20 cellular contexts compared by ENCODE assay signal in the genomic region with DNA sequence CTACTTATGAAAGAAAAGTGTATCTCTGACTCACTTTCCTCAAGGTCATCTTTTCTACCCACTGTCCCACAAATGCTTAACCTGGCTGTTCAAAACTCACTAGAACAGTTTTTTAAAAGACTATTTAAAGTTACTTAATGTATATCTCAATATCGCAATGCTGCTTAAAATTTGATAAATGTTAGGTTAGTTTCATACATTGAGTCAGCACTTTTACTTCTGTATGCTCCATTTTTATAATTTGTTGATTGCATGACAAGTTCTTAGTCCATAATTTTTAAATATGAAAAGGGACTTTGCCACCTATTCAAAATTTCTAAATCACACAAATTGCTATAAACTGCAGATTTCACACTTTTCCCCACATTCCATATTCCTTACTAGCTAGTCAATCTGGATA.
A peak's percentile ranks its signal among the peaks of the same experiment; 100 is the strongest.
DNase-seq lines count a peak whose midpoint lies in the region; ATAC-seq, FAIRE-seq and TF ChIP-seq lines count a peak whose summit lies in the region.
"Had no signal": no experiment of that assay in that cellular context is flagged by ENCODE, and none has a peak within 500 bp of the region (broad histone marks: within the 10 kb centered on the region; RNA-seq: fewer than 3 reads in every experiment).

No MANE protein-coding gene starts in this region.

- no peak overlapping the region for H3K4me3 ChIP-seq in GM23248
- no peak overlapping the region for H3K4me3 ChIP-seq in Loucy (ENCODE audit: low read length, poor library complexity, severe bottlenecking)
- no peak overlapping the region for H3K4me3 ChIP-seq in K562
- H3K4me3 ChIP-seq in tibial artery: no peak overlapping the region
- H3K4me3 ChIP-seq: HAP-1 had no signal

- no peak for TF ChIP-seq CTCF in Loucy (conservative IDR thresholded peaks at IDR 0.05; ENCODE audit: low read length)
- no peak for TF ChIP-seq CTCF in K562 (IDR thresholded peaks at IDR 0.05 in 2 of 3, conservative IDR thresholded peaks at IDR 0.05 in 1 of 3; ENCODE audit: insufficient read depth in 2 of 3, low read depth in 1 of 3, low read length in 3 of 3)
- TF ChIP-seq CTCF in tibial artery (IDR thresholded peaks at IDR 0.05): no peak

- H3K9me2 ChIP-seq in GM23248 (ENCODE audit: insufficient read depth) (no peaks in the 10 kb centered on the region), Loucy (replicated peaks; ENCODE audit: low read depth, low read length) (no peaks in the 10 kb centered on the region)

- H3K9me3 Mint-ChIP-seq in stimulated activated memory B cell treated with anti-CD40 and anti-IgM and Interleukin-4, amounts not matched to agents 10 μg/mL and 1 μg/mL and 100 μg/mL, for 72 hours: no peaks in the 10 kb centered on the region
- H3K9me3 Mint-ChIP-seq: CD4-positive, alpha-beta memory T cell; HFFc6 had no signal

- H3K27me3 ChIP-seq in GM23248 (replicated peaks; ENCODE audit: insufficient read depth): no peaks in the 10 kb centered on the region
- no peaks in the 10 kb centered on the region for H3K27me3 ChIP-seq in Loucy (ENCODE audit: insufficient read depth, low read length, poor library complexity, severe bottlenecking)
- no peaks in the 10 kb centered on the region for H3K27me3 ChIP-seq in K562 (ENCODE audit: control insufficient read depth in 2 of 2, insufficient read depth in 2 of 2, low read length in 2 of 2)
- H3K27me3 ChIP-seq in tibial artery: no peaks in the 10 kb centered on the region

- H3K36me3 ChIP-seq in GM23248 (ENCODE audit: low read depth): no peaks in the 10 kb centered on the region
- no peaks in the 10 kb centered on the region for H3K36me3 ChIP-seq in Loucy (ENCODE audit: insufficient read depth, low read length)
- no peaks in the 10 kb centered on the region for H3K36me3 ChIP-seq in K562 (ENCODE audit: control insufficient read depth, insufficient read depth, low read length)
- H3K36me3 ChIP-seq in tibial artery: no peaks in the 10 kb centered on the region
- H3K36me3 ChIP-seq: HAP-1 had no signal

- BruUV-seq in K562 (replicated peaks; lab: Mats Ljungman, UMichigan): no TSS peak

- TF ChIP-seq RAD21 in K562 (CRISPR knock-in tag; conservative IDR thresholded peaks at IDR 0.05 in 1 of 2, IDR thresholded peaks at IDR 0.05 in 1 of 2): no peak

- H3K79me2 ChIP-seq in GM23248 (ENCODE audit: insufficient read depth): no peaks in the 10 kb centered on the region
- no peaks in the 10 kb centered on the region for H3K79me2 ChIP-seq in Loucy (ENCODE audit: insufficient read depth, low read length)
- H3K79me2 ChIP-seq in K562 (ENCODE audit: control insufficient read depth, insufficient read depth, low read length): no peaks in the 10 kb centered on the region

- H3K36me3 Mint-ChIP-seq in stimulated activated memory B cell treated with anti-CD40 and anti-IgM and Interleukin-4, amounts not matched to agents 10 μg/mL and 1 μg/mL and 100 μg/mL, for 72 hours: no peaks in the 10 kb centered on the region
- H3K36me3 Mint-ChIP-seq: CD4-positive, alpha-beta memory T cell had no signal

- intact Hi-C loops in K562 (cut with micrococcal nuclease): no loop called here
- intact Hi-C loops in tibial artery (cut with DNase I; ENCODE audit: low total_unique reads): no loop called here

- TF ChIP-seq POLR2A in K562 (conservative IDR thresholded peaks at IDR 0.05): no peak

- no peak for FAIRE-seq in K562 (lab: Jason Lieb, UNC)
- FAIRE-seq: GM12891, H54 had no signal

- no peaks in the 10 kb centered on the region for H3K9me3 ChIP-seq in GM23248 (ENCODE audit: low read depth)
- no peaks in the 10 kb centered on the region for H3K9me3 ChIP-seq in Loucy (ENCODE audit: insufficient read depth, low read depth, low read length)
- no peaks in the 10 kb centered on the region for H3K9me3 ChIP-seq in K562 (replicated peaks; ENCODE audit: control insufficient read depth, insufficient read depth, low read depth, low read length)
- H3K9me3 ChIP-seq in tibial artery: no peaks in the 10 kb centered on the region
- H3K9me3 ChIP-seq: HAP-1 had no signal

- DNase-seq in NOMO-1 treated with DMSO at 0.1 percent for 48 hours (lab: John Stamatoyannopoulos, UW; ENCODE audit: unreplicated experiment) (peak; percentile 32), NOMO-1 treated with dmso at 0.1 percent for 144 hours (lab: John Stamatoyannopoulos, UW; ENCODE audit: unreplicated experiment) (no peak), GM23248 (no peak), K562 (ENCODE audit: extremely low read depth in 1 of 4, low spot score in 3 of 4) (no peak), HUDEP-2 (lab: John Stamatoyannopoulos, UW; ENCODE audit: unreplicated experiment in 76 of 76) (no peak), tibial artery (no peak)
- DNase-seq: 8988T; C1 segment of cervical spinal cord; Calu3; CD4-positive, alpha-beta memory T cell; COR-L47; DMS53; DMS79 treated with DMSO at 0.1 percent for 48 hours; GF-D8; HFFc6 had no signal

- ATAC-seq in K562: no peak
- no peak for ATAC-seq in stimulated activated memory B cell treated with anti-CD40 and anti-IgM and Interleukin-4, amounts not matched to agents 10 μg/mL and 1 μg/mL and 100 μg/mL, for 72 hours

- H3K27ac ChIP-seq in GM23248: no peak overlapping the region
- no peak overlapping the region for H3K27ac ChIP-seq in K562 (ENCODE audit: extremely low read depth, low read depth, low read length)
- no peak overlapping the region for H3K27ac ChIP-seq in tibial artery

- H3K4me1 Mint-ChIP-seq in stimulated activated memory B cell treated with anti-CD40 and anti-IgM and Interleukin-4, amounts not matched to agents 10 μg/mL and 1 μg/mL and 100 μg/mL, for 72 hours: no peaks in the 10 kb centered on the region
- H3K4me1 Mint-ChIP-seq: CD4-positive, alpha-beta memory T cell had no signal

- TF ChIP-seq EP300 in K562 (IDR thresholded peaks at IDR 0.05; ENCODE audit: low read length): no peak

- H3K4me1 ChIP-seq in GM23248 (ENCODE audit: insufficient read depth): no peaks in the 10 kb centered on the region
- H3K4me1 ChIP-seq in Loucy (ENCODE audit: insufficient read depth, low read length, poor library complexity, severe bottlenecking): peaks cover 7% of the 10 kb centered on the region
- no peaks in the 10 kb centered on the region for H3K4me1 ChIP-seq in K562 (replicated peaks in 1 of 2; ENCODE audit: control insufficient read depth in 2 of 2, insufficient read depth in 2 of 2, low read length in 2 of 2)
- no peaks in the 10 kb centered on the region for H3K4me1 ChIP-seq in tibial artery

- 95 to 100% methylated on average over 1 of the region's 1 CpG for WGBS in GM23248 (ENCODE audit: low coverage in 1 of 2, low lambda C conversion rate in 2 of 2, missing lambda C conversion rate in 2 of 2), 2 experiments
- 87% methylated on average over 1 of the region's 1 CpG for WGBS in K562 (ENCODE audit: insufficient coverage, low coverage, missing lambda C conversion rate)

- H3F3A ChIP-seq in GM23248 (ENCODE audit: insufficient read depth) (no peaks in the 10 kb centered on the region), Loucy (ENCODE audit: low read depth) (no peaks in the 10 kb centered on the region)

- CTCF ChIA-PET in K562 (lab: Yijun Ruan, JAX; ENCODE audit: low intra/inter-chr PET ratio): no interaction called here

- H4K20me1 ChIP-seq in GM23248 (ENCODE audit: insufficient read depth) (no peaks in the 10 kb centered on the region), Loucy (ENCODE audit: insufficient read depth, low read length, poor library complexity, severe bottlenecking) (no peaks in the 10 kb centered on the region), K562 (replicated peaks; ENCODE audit: control insufficient read depth, insufficient read depth, low read length) (no peaks in the 10 kb centered on the region)

- POLR2A ChIA-PET in K562 (lab: Yijun Ruan, JAX): no interaction called here

- no peak overlapping the region for H3K27ac Mint-ChIP-seq in stimulated activated memory B cell treated with anti-CD40 and anti-IgM and Interleukin-4, amounts not matched to agents 10 μg/mL and 1 μg/mL and 100 μg/mL, for 72 hours
- H3K27ac Mint-ChIP-seq: CD4-positive, alpha-beta memory T cell; HFFc6 had no signal

- in situ Hi-C loops in GM23248 (cut with MboI): no loop called here
- in situ Hi-C loops in K562 (cut with MboI): no loop called here

- no peaks in the 10 kb centered on the region for H3K27me3 Mint-ChIP-seq in stimulated activated memory B cell treated with anti-CD40 and anti-IgM and Interleukin-4, amounts not matched to agents 10 μg/mL and 1 μg/mL and 100 μg/mL, for 72 hours
- H3K27me3 Mint-ChIP-seq: CD4-positive, alpha-beta memory T cell had no signal

- H3K4me3 Mint-ChIP-seq in stimulated activated memory B cell treated with anti-CD40 and anti-IgM and Interleukin-4, amounts not matched to agents 10 μg/mL and 1 μg/mL and 100 μg/mL, for 72 hours: no peak overlapping the region
- H3K4me3 Mint-ChIP-seq: CD4-positive, alpha-beta memory T cell; HFFc6 had no signal

- H2AFZ ChIP-seq in GM23248: 0 out of 2 replicates have a peak overlapping the region, but pooled peaks have one; percentile 14
- peak overlapping the region; percentile 24; the same call in 1 of the 2 replicates for H2AFZ ChIP-seq in Loucy (ENCODE audit: low read length)
- H2AFZ ChIP-seq in K562 (ENCODE audit: low read depth, low read length): peak overlapping the region; percentile 52; the same call in 1 of the 2 replicates

- H3K9me1 ChIP-seq in K562 (ENCODE audit: control insufficient read depth, insufficient read depth, low read length): no peaks in the 10 kb centered on the region

- no peak overlapping the region for H3K9ac ChIP-seq in GM23248
- no peak overlapping the region for H3K9ac ChIP-seq in Loucy (ENCODE audit: low read depth, low read length, poor library complexity, severe bottlenecking)
- H3K9ac ChIP-seq in K562 (ENCODE audit: insufficient read depth in 1 of 2, low read depth in 2 of 2, low read length in 2 of 2): no peak overlapping the region

- H3K4me2 ChIP-seq in GM23248 (ENCODE audit: unreplicated experiment) (no peak overlapping the region), Loucy (ENCODE audit: low read depth, low read length, poor library complexity, severe bottlenecking) (no peak overlapping the region), K562 (ENCODE audit: insufficient read depth, low read length) (no peak overlapping the region)

TF ChIP-seq in K562, 482 proteins besides CTCF, POLR2A, EP300 and RAD21:
- no peak for TF ChIP-seq TRIM28 (IDR thresholded peaks at IDR 0.05)
- TF ChIP-seq CREM (IDR thresholded peaks at IDR 0.05; ENCODE audit: low read depth): no peak
- no peak for TF ChIP-seq ZNF184 (CRISPR knock-in tag; IDR thresholded peaks at IDR 0.05)
- TF ChIP-seq ZNF316 (IDR thresholded peaks at IDR 0.05): peak; percentile 81
- TF ChIP-seq MAFG (tag; conservative IDR thresholded peaks at IDR 0.05): 0 out of 2 replicates have a peak, but pooled peaks have one; percentile 26
- no peak for TF ChIP-seq ZNF133 (CRISPR knock-in tag; IDR thresholded peaks at IDR 0.05)
- peak; percentile 42; the same call in 1 of the 2 replicates for TF ChIP-seq C11orf30 (IDR thresholded peaks at IDR 0.05; ENCODE audit: low read depth)
- TF ChIP-seq DMBX1 (CRISPR knock-in tag; IDR thresholded peaks at IDR 0.05; ENCODE audit: borderline replicate concordance): no peak
- no peak for TF ChIP-seq NR2C1 (IDR thresholded peaks at IDR 0.05)
- TF ChIP-seq NR2C1 (tag; IDR thresholded peaks at IDR 0.05): no peak
